In the genomic region with DNA sequence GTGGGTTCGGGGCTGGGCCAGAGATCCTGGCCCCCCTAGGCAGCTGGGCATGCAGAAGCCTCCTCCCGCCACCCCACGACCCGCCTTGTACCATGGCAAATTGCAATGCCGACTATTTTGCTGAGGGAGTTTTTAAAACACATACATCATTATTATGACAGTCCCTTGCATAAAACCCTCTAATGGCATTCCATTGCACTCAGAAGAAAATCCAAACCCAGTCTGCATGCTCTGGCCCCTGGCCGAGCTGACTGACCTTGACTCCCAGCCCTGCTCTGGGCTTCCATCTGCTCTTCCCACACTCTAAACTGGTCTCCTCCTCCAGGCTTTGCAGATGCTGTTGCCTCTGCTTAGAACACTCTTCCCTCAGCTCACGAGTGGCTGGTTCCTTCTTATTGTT, we compare ENCODE assay signal across 20 cellular contexts. TPM values are rescaled to one million over a fixed set of nuclear protein-coding genes. Genes with fewer than 3 reads are reported as not detected.
"Had no signal": no experiment of that assay in that cellular context is flagged by ENCODE, and none has a peak within 500 bp of the region (broad histone marks: within the 10 kb centered on the region; RNA-seq: fewer than 3 reads in every experiment).

No MANE protein-coding gene starts in this region.

- H3K4me1 ChIP-seq: heart left ventricle, left ventricle myocardium inferior had no signal

- DNase-seq: activated CD4-positive, alpha-beta T cell treated with anti-CD3 and anti-CD28 coated beads, Interleukin-2, amount 50 U/mL, for 1 hour; activated CD4-positive, CD25-positive, alpha-beta regulatory T cell treated with anti-CD3 and anti-CD28 coated beads, Interleukin-2, amount 50 U/mL, for 72 hours; activated CD8-positive, alpha-beta memory T cell treated with anti-CD3 and anti-CD28 coated beads, Interleukin-2, amount 50 U/mL, for 4 hours; activated effector memory CD4-positive, alpha-beta T cell treated with Interleukin-2 at 50 U/mL for 16 hours; activated naive CD4-positive, alpha-beta T cell treated with anti-CD3 and anti-CD28 coated beads, Interleukin-2, amount 10 ng/mL, durations not matched to agents 7 days and 5 days; activated naive CD8-positive, alpha-beta T cell treated with anti-CD3 and anti-CD28 coated beads, Interleukin-2, amount 50 U/mL, for 24 hours; activated T-cell treated with anti-CD3 and anti-CD28 coated beads, Interleukin-2, amount 50 U/mL, for 4 hours; heart left ventricle; kidney; left ventricle myocardium inferior; naive thymus-derived CD8-positive, alpha-beta T cell; retina; stimulated activated CD4-positive, alpha-beta T cell treated with anti-CD3 and anti-CD28 coated beads, Interleukin-2, amount 100 ng/mL, for 24 hours; stimulated activated naive CD8-positive, alpha-beta T cell treated with anti-CD3 and anti-CD28 coated beads, Interleukin-15, Interleukin-2, amounts not matched to agents 100 U/mL and 50 U/mL, for 24 hours; T1000 had no signal

- H3K4me3 ChIP-seq: heart left ventricle, left ventricle myocardium inferior, thoracic aorta had no signal

- H3K4me3 Mint-ChIP-seq: activated naive CD4-positive, alpha-beta T cell treated with anti-CD3 and anti-CD28 coated beads, Interleukin-2, amount 10 ng/mL, durations not matched to agents 7 days and 5 days; activated naive CD8-positive, alpha-beta T cell treated with anti-CD3 and anti-CD28 coated beads, Interleukin-2, amount 50 U/mL, for 24 hours; activated T-cell treated with anti-CD3 and anti-CD28 coated beads, Interleukin-2, amount 50 U/mL, for 4 hours; memory B cell; naive thymus-derived CD8-positive, alpha-beta T cell had no signal

- H3K36me3 ChIP-seq: heart left ventricle, left ventricle myocardium inferior, thoracic aorta had no signal

- H3K27ac Mint-ChIP-seq: activated naive CD4-positive, alpha-beta T cell treated with anti-CD3 and anti-CD28 coated beads, Interleukin-2, amount 10 ng/mL, durations not matched to agents 7 days and 5 days; activated naive CD8-positive, alpha-beta T cell treated with anti-CD3 and anti-CD28 coated beads, Interleukin-2, amount 50 U/mL, for 24 hours; memory B cell had no signal

- H3K27me3 Mint-ChIP-seq: activated naive CD8-positive, alpha-beta T cell treated with anti-CD3 and anti-CD28 coated beads, Interleukin-2, amount 50 U/mL, for 24 hours had no signal

- H3K27me3 ChIP-seq: heart left ventricle had no signal

- FAIRE-seq: astrocyte, frontal cortex, kidney had no signal

- ATAC-seq: activated naive CD8-positive, alpha-beta T cell treated with anti-CD3 and anti-CD28 coated beads, Interleukin-2, amount 50 U/mL, for 24 hours; activated T-cell treated with anti-CD3 and anti-CD28 coated beads, Interleukin-2, amount 50 U/mL, for 4 hours; heart left ventricle; naive thymus-derived CD8-positive, alpha-beta T cell; stimulated activated naive CD8-positive, alpha-beta T cell treated with anti-CD3 and anti-CD28 coated beads, Interleukin-15, Interleukin-2, amounts not matched to agents 100 U/mL and 50 U/mL, for 24 hours had no signal

- H3K9me3 Mint-ChIP-seq: activated naive CD4-positive, alpha-beta T cell treated with anti-CD3 and anti-CD28 coated beads, Interleukin-2, amount 10 ng/mL, durations not matched to agents 7 days and 5 days; activated naive CD8-positive, alpha-beta T cell treated with anti-CD3 and anti-CD28 coated beads, Interleukin-2, amount 50 U/mL, for 24 hours; activated T-cell treated with anti-CD3 and anti-CD28 coated beads, Interleukin-2, amount 50 U/mL, for 4 hours had no signal

- H3K4me1 Mint-ChIP-seq: activated naive CD4-positive, alpha-beta T cell treated with anti-CD3 and anti-CD28 coated beads, Interleukin-2, amount 10 ng/mL, durations not matched to agents 7 days and 5 days; activated naive CD8-positive, alpha-beta T cell treated with anti-CD3 and anti-CD28 coated beads, Interleukin-2, amount 50 U/mL, for 24 hours; memory B cell; naive thymus-derived CD8-positive, alpha-beta T cell had no signal

- H3K9me3 ChIP-seq: thoracic aorta had no signal

- H3K27ac ChIP-seq: heart left ventricle, left ventricle myocardium inferior, thoracic aorta had no signal

RNA-seq across cellular contexts. Expression of a gene that starts 28.0 kb away (rescaled TPM):
- total RNA-seq: naive thymus-derived CD8-positive, alpha-beta T cell; T-helper 1 cell treated with Interleukin-12 subunit alpha and Interleukin-12 subunit beta and Interleukin-4 antibody, amounts not matched to agents 30 ng/mL and 1 ng/mL, for 36 hours had no signal
